Comparison of ENCODE assay signal across 20 cellular contexts in genomic region chr1:84286071-84286470, GRCh38. TPM values are rescaled to one million over a fixed set of nuclear protein-coding genes. Genes with fewer than 3 reads are reported as not detected.
DNase-seq lines count a peak whose midpoint lies in the region; ATAC-seq, FAIRE-seq and TF ChIP-seq lines count a peak whose summit lies in the region.
"Had no signal": no experiment of that assay in that cellular context is flagged by ENCODE, and none has a peak within 500 bp of the region (broad histone marks: within the 10 kb centered on the region; RNA-seq: fewer than 3 reads in every experiment).

No MANE protein-coding gene starts in this region.

- TF ChIP-seq CTCF in HCT116 (IDR thresholded peaks at IDR 0.05 in 2 of 3, conservative IDR thresholded peaks at IDR 0.05 in 1 of 3; ENCODE audit: borderline replicate concordance in 1 of 3, insufficient read depth in 1 of 3, low read depth in 2 of 3, low read length in 2 of 3) (no peak), bronchial epithelial cell (IDR thresholded peaks at IDR 0.05; ENCODE audit: insufficient read depth, low read length, severe bottlenecking) (no peak)

- no peak for TF ChIP-seq POLR2A in HCT116 (IDR thresholded peaks at IDR 0.05; ENCODE audit: borderline replicate concordance, extremely low read depth, insufficient read depth, insufficient read length)

- no peak for ATAC-seq in HCT116
- no peak for ATAC-seq in HG03378 (IDR thresholded peaks at IDR 0.05; ENCODE audit: unreplicated experiment)
- ATAC-seq: GM12878 had no signal

- H3K27ac ChIP-seq in HCT116 (ENCODE audit: low read depth, low read length): no peak overlapping the region; the same call in 1 of the 2 replicates

- no peak overlapping the region for H3K4me2 ChIP-seq in HCT116 (ENCODE audit: low read length)

- FAIRE-seq in bronchial epithelial cell (lab: Jason Lieb, UNC) (no peak), islet of Langerhans (lab: Jason Lieb, UNC) (peak; percentile 86)
- FAIRE-seq: G401.6, GM12878 had no signal

- no peaks in the 10 kb centered on the region for H3K79me2 ChIP-seq in HCT116 (ENCODE audit: insufficient read depth, low read length)

- POLR2A ChIA-PET in HCT116 (lab: Charles Lee): interaction anchor here (1.1 kb wide), 1 partner anchor 80 kb away, joined by 3 read pairs; no protein-coding TSS in a partner anchor

- no peak overlapping the region for H3K9ac ChIP-seq in HCT116 (ENCODE audit: low read length)

- H3K36me3 ChIP-seq in HCT116 (ENCODE audit: control insufficient read depth in 1 of 2, insufficient read depth in 2 of 2, low read length in 2 of 2): 0 out of 4 replicates have a peak, but pooled peaks cover 0 to 7% of the 10 kb centered on the region in 2 experiments
- no peaks in the 10 kb centered on the region for H3K36me3 ChIP-seq in bronchial epithelial cell (ENCODE audit: control insufficient read depth, insufficient read depth, low read length)
- H3K36me3 ChIP-seq: BE2C had no signal

- no TSS peak for BruUV-seq in HCT116 (replicated peaks; lab: Mats Ljungman, UMichigan)

- DNase-seq in AG08396 (ENCODE audit: low spot score) (peak; percentile 40), HCT116 (ENCODE audit: low read depth, low spot score) (no peak), bronchial epithelial cell (ENCODE audit: low read depth) (peak; percentile 82), AML-193 (lab: John Stamatoyannopoulos, UW) (no peak), MV-4-11 (lab: John Stamatoyannopoulos, UW) (no peak), HUDEP-2 (lab: John Stamatoyannopoulos, UW; ENCODE audit: unreplicated experiment in 76 of 76) (no peak)
- DNase-seq: ACHN; BE2C; CD4-positive, alpha-beta memory T cell; DMS79 treated with DMSO at 0.1 percent for 48 hours; Karpas-422; NCI-H1436; NCI-H2081; NCI-H510A treated with DMSO at 0.1 percent for 48 hours; NCI-H82; SW 1271 had no signal

- no peak for TF ChIP-seq RAD21 in HCT116 (IDR thresholded peaks at IDR 0.05; ENCODE audit: low read depth)

- no peak overlapping the region for H2AFZ ChIP-seq in HCT116 (ENCODE audit: low read depth, low read length, poor library complexity, severe bottlenecking)

- H3K4me1 ChIP-seq in HCT116 (ENCODE audit: control insufficient read depth in 1 of 2, insufficient read depth in 2 of 2, low read length in 2 of 2): peaks cover 0 to 3% of the 10 kb centered on the region in 2 experiments; a peak in 2 of 4 replicates
- H3K4me1 ChIP-seq: BE2C had no signal

- no peaks in the 10 kb centered on the region for H3K27me3 ChIP-seq in HCT116 (ENCODE audit: insufficient read depth, low read length)
- no peaks in the 10 kb centered on the region for H3K27me3 ChIP-seq in bronchial epithelial cell (ENCODE audit: control insufficient read depth, insufficient read depth, low read length)
- H3K27me3 ChIP-seq: BE2C had no signal

- H3K4me3 ChIP-seq in HCT116 (replicated peaks in 1 of 2; ENCODE audit: low read depth in 1 of 2, low read length in 2 of 2) (no peak overlapping the region), bronchial epithelial cell (ENCODE audit: low read depth, low read length) (no peak overlapping the region)
- H3K4me3 ChIP-seq: GM12878 had no signal

- RAD21 ChIA-PET in HCT116 (lab: Charles Lee; ENCODE audit: low non-redundant PET in 1 of 2, low total read pairs in 2 of 2, uncharacterized antibody in 2 of 2, unreplicated experiment in 2 of 2): no interaction called here

- H4K20me1 ChIP-seq in HCT116 (ENCODE audit: insufficient read depth): no peaks in the 10 kb centered on the region

- peaks cover 0 to 8% of the 10 kb centered on the region in 2 experiments; a peak in 1 of 4 replicates for H3K9me3 ChIP-seq in HCT116 (ENCODE audit: control insufficient read depth in 1 of 2, insufficient read depth in 1 of 2, low read depth in 1 of 2, low read length in 2 of 2)
- H3K9me3 ChIP-seq: BE2C had no signal

- H3K9me2 ChIP-seq in HCT116 (ENCODE audit: insufficient read depth): no peaks in the 10 kb centered on the region

- CTCF ChIA-PET in HCT116 (lab: Charles Lee): no interaction called here

- intact Hi-C loops in HCT116 (cut with micrococcal nuclease): no loop called here

TF ChIP-seq in HCT116, 20 proteins besides CTCF, POLR2A, EP300 and RAD21:
- TF ChIP-seq, protein P1, sequence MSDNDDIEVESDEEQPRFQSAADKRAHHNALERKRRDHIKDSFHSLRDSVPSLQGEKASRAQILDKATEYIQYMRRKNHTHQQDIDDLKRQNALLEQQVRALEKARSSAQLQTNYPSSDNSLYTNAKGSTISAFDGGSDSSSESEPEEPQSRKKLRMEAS (IDR thresholded peaks at IDR 0.05): 0 out of 2 replicates have a peak, but pooled peaks have one; percentile 28
- TF ChIP-seq TCF7L2 (IDR thresholded peaks at IDR 0.05; ENCODE audit: borderline replicate concordance, extremely low read depth, insufficient read depth, insufficient read length) (no peak), CEBPB (IDR thresholded peaks at IDR 0.05; ENCODE audit: low read depth) (no peak), EZH2 (IDR thresholded peaks at IDR 0.05) (no peak), EGR1 (IDR thresholded peaks at IDR 0.05; ENCODE audit: low read depth) (no peak), SP1 (IDR thresholded peaks at IDR 0.05; ENCODE audit: low read depth) (no peak), YY1 (IDR thresholded peaks at IDR 0.05; ENCODE audit: extremely low read depth, insufficient replicate concordance, low read depth, low read length) (no peak), ZNF274 (IDR thresholded peaks at IDR 0.05; ENCODE audit: low read depth, low read length) (no peak), FOSL1 (IDR thresholded peaks at IDR 0.05; ENCODE audit: low read depth) (peak; percentile 21; the same call in 1 of the 2 replicates), CBX3 (IDR thresholded peaks at IDR 0.05; ENCODE audit: low read depth) (no peak; the same call in 1 of the 2 replicates)

RNA-seq across cellular contexts. Expression of gene SAMD13, which starts 15.4 kb away (rescaled TPM):
- total RNA-seq in HCT116 (2021; ENCODE audit: unreplicated experiment): 14.9 TPM
- 4.8 and 7.6 TPM in 2 replicates for polyA plus RNA-seq in HCT116 (2012)
- total RNA-seq in bronchial epithelial cell: 0.26 and 0.77 TPM in 2 replicates
- total RNA-seq: CD4-positive, alpha-beta memory T cell had no signal

Comparison
In these comparisons a context has a peak if more than half of its experiments do, and no peak if none do; other contexts are left out.
1. DNase-seq: peak in AG08396 (single experiment) and bronchial epithelial cell (single experiment); none in HCT116 (single experiment), AML-193 (0 of 2), MV-4-11 (single experiment) and HUDEP-2 (0 of 76).